In the genomic region with DNA sequence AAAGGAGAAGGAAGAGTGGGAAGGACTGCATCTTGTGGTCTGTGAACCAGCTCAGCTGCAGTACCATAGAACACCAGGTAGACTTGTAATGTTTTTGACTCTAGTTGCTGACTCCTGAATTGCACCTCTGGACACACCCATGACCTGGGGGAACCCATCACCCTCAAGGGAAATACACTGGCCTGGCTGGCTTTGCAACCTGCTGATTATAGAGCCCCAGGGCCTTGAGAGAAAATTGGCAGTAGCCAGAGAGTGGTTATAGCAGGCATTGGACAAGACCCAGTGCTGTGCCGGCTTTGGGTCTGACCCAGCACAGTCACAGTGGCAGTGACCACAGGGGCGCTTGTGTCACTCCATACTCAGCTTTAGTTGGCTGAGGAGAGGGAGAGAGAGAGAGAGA, we compare ENCODE assay signal across 9 cellular contexts.
"Had no signal": no experiment of that assay in that cellular context is flagged by ENCODE, and none has a peak within 500 bp of the region (broad histone marks: within the 10 kb centered on the region; RNA-seq: fewer than 3 reads in every experiment).

No MANE protein-coding gene starts in this region.

- ATAC-seq: K562 had no signal

- DNase-seq: GM23248, GOT3, H9, HCEC 1CT, HFFc6, IMR-90, KG1 had no signal

- H3K27ac ChIP-seq: GM23248, HL-60 had no signal

- H3K9ac ChIP-seq: GM23248 had no signal

- H3K4me3 ChIP-seq: GM23248, K562 had no signal

- H2AFZ ChIP-seq: GM23248 had no signal
